8 cellular contexts compared by ENCODE assay signal in genomic region chr3:10115326-10116137, GRCh38. TPM values are rescaled to one million over a fixed set of nuclear protein-coding genes. Genes with fewer than 3 reads are reported as not detected.
DNase-seq lines count a peak whose midpoint lies in the region; ATAC-seq, FAIRE-seq and TF ChIP-seq lines count a peak whose summit lies in the region.

Gene BRK1, plus strand, starts transcription at chr3:10115675. Its CDS starts 27 bp downstream, at chr3:10115702.

- peaks cover 31% of the 10 kb centered on the region for H3K36me3 ChIP-seq in OCI-LY7 (ENCODE audit: insufficient read depth, low read length)

- CTCF ChIA-PET in OCI-LY7 (lab: Charles Lee; ENCODE audit: unreplicated experiment), result no interaction called here

- H3K9me3 ChIP-seq in OCI-LY7 (ENCODE audit: low read length), result no peaks in the 10 kb centered on the region

- intact Hi-C loops in OCI-LY7 (cut with micrococcal nuclease; ENCODE audit: unreplicated experiment), result loop anchor here (1.0 to 5.0 kb wide), 2 partner anchors 110 to 207 kb away; partner anchors contain the start of gene SEC13

- peak within 1 kb of the TSS; percentile 97 for H3K4me3 ChIP-seq in OCI-LY7 (ENCODE audit: low read depth, low read length, poor library complexity, severe bottlenecking)

- peak; percentile 96 for DNase-seq in D721Med (ENCODE audit: insufficient read length, low spot score)
- peak; percentile 99 for DNase-seq in HuH-7.5 (ENCODE audit: low spot score)
- peak; percentile 98 for DNase-seq in OCI-LY7 (ENCODE audit: low spot score)
- peak; percentile 87 for DNase-seq in activated T-cell treated with anti-CD3 and anti-CD28 coated beads for 1 hour (ENCODE audit: low read depth)
- DNase-seq in epidermal melanocyte (ENCODE audit: insufficient read length, low spot score), result peak; percentile 98
- peak; percentile 91 for DNase-seq in middle frontal gyrus (ENCODE audit: extremely low spot score, low spot score)
- peak; percentile 91 to 93 for DNase-seq in stimulated activated CD8-positive, alpha-beta memory T cell treated with anti-CD3 and anti-CD28 coated beads, Interleukin-2, amount 100 ng/mL, for 48 hours (ENCODE audit: low read depth in 2 of 2)

- peak; percentile 91 for ATAC-seq in GM21526 (IDR thresholded peaks at IDR 0.05; ENCODE audit: low FRiP score, unreplicated experiment)

- peak within 1 kb of the TSS; percentile 94 for H3K4me2 ChIP-seq in OCI-LY7 (ENCODE audit: low read length)

- H3K4me1 ChIP-seq in OCI-LY7 (ENCODE audit: insufficient read depth, low read length, poor library complexity, severe bottlenecking), result peaks cover 20% of the 10 kb centered on the region

- peak within 1 kb of the TSS; percentile 61 for H3K27ac ChIP-seq in OCI-LY7 (ENCODE audit: low read depth, low read length, poor library complexity, severe bottlenecking)

- no TSS peak for BruUV-seq in OCI-LY7 (replicated peaks; lab: Mats Ljungman, UMichigan)

- peaks cover 14% of the 10 kb centered on the region; the same call in 1 of the 2 replicates for H4K20me1 ChIP-seq in OCI-LY7 (ENCODE audit: insufficient read depth, low read length)

- TF ChIP-seq CTCF in D721Med (IDR thresholded peaks at IDR 0.05; ENCODE audit: insufficient read depth, missing control alignments), result no peak
- TF ChIP-seq CTCF in OCI-LY7 (conservative IDR thresholded peaks at IDR 0.05; ENCODE audit: low read length), result no peak

- H3K79me2 ChIP-seq in OCI-LY7 (ENCODE audit: insufficient read depth, low read depth, low read length), result peaks cover 49% of the 10 kb centered on the region

- H3K9me2 ChIP-seq in OCI-LY7 (ENCODE audit: insufficient read depth, low read length), result no peaks in the 10 kb centered on the region

- FAIRE-seq in D721Med (lab: Jason Lieb, UNC), result no peak

- POLR2A ChIA-PET in OCI-LY7 (lab: Charles Lee), result interaction anchor here (0.5 to 1.6 kb wide), 13 partner anchors 11 to 331 kb away, joined by 3 to 8 read pairs (median 5); no protein-coding TSS in a partner anchor

- H2AFZ ChIP-seq in OCI-LY7 (ENCODE audit: low read length), result peak within 1 kb of the TSS; percentile 67; the same call in 1 of the 2 replicates

RNA-seq across cellular contexts. Expression of gene BRK1, which starts in this region (rescaled TPM):
- 67.5 and 80.4 TPM in 2 replicates for total RNA-seq in OCI-LY7 (2014; rRNA removed; shearing (Covaris generic))
- 102 and 105 TPM in 2 replicates for total RNA-seq in OCI-LY7 (2022)

Comparison
In these comparisons a context has a peak if more than half of its experiments do, and no peak if none do; other contexts are left out.
1. Peak in every context shown above with its lines: DNase-seq, ATAC-seq, H3K4me3 ChIP-seq and H3K27ac ChIP-seq.